Comparison of ENCODE assay signal across 28 cellular contexts in genomic region chr14:72045885-72046284, GRCh38.
"Had no signal": no experiment of that assay in that cellular context is flagged by ENCODE, and none has a peak within 500 bp of the region (broad histone marks: within the 10 kb centered on the region; RNA-seq: fewer than 3 reads in every experiment).

No MANE protein-coding gene starts in this region.

- ATAC-seq: effector memory CD8-positive, alpha-beta T cell; esophagus mucosa; foreskin keratinocyte; gastrocnemius medialis; gastroesophageal sphincter; heart left ventricle; heart right ventricle had no signal

- FAIRE-seq: colon, endometrium, endothelial cell of umbilical vein, frontal cortex had no signal

- DNase-seq: colonic mucosa; cortex of kidney; dermis blood vessel endothelial cell; dorsolateral prefrontal cortex; effector CD4-positive, alpha-beta T cell; effector CD8-positive, alpha-beta T cell; effector memory CD4-positive, alpha-beta T cell; effector memory CD8-positive, alpha-beta T cell; erythroblast; esophagus squamous epithelium; foreskin fibroblast; foreskin keratinocyte; foreskin melanocyte; gastrocnemius medialis; glutamatergic neuron; head of caudate nucleus; heart left ventricle; heart right ventricle had no signal

- H3K27ac Mint-ChIP-seq: dendritic cell treated with granulocyte-macrophage colony-stimulating factor and Interleukin-4, amounts not matched to agents 40 ng/mL and 50 ng/mL, for 4 days; effector memory CD8-positive, alpha-beta T cell had no signal

- H3K36me3 ChIP-seq: colonic mucosa, esophagus muscularis mucosa, esophagus squamous epithelium, gastrocnemius medialis, gastroesophageal sphincter, heart left ventricle, heart right ventricle had no signal

- H3K9me3 ChIP-seq: colonic mucosa, esophagus squamous epithelium, gastrocnemius medialis had no signal

- H3K4me3 Mint-ChIP-seq: dendritic cell treated with granulocyte-macrophage colony-stimulating factor and Interleukin-4, amounts not matched to agents 40 ng/mL and 50 ng/mL, for 4 days; effector memory CD8-positive, alpha-beta T cell had no signal

- H3K27me3 ChIP-seq: colonic mucosa, dorsolateral prefrontal cortex, esophagus muscularis mucosa, esophagus squamous epithelium, foreskin keratinocyte, gastrocnemius medialis, gastroesophageal sphincter, heart left ventricle, heart right ventricle had no signal

- H3K9me3 Mint-ChIP-seq: effector memory CD8-positive, alpha-beta T cell had no signal

- H3K4me3 ChIP-seq: colonic mucosa, coronary artery, dorsolateral prefrontal cortex, esophagus muscularis mucosa, esophagus squamous epithelium, gastrocnemius medialis, gastroesophageal sphincter, heart left ventricle, heart right ventricle had no signal

- H3K4me1 ChIP-seq: colonic mucosa, esophagus muscularis mucosa, esophagus squamous epithelium, foreskin keratinocyte, gastrocnemius medialis, gastroesophageal sphincter had no signal

- H3K27ac ChIP-seq: colonic mucosa, coronary artery, dorsolateral prefrontal cortex, epithelial cell of prostate, esophagus muscularis mucosa, esophagus squamous epithelium, foreskin keratinocyte, gastrocnemius medialis, gastroesophageal sphincter, heart left ventricle, heart right ventricle had no signal

- H3K27me3 Mint-ChIP-seq: dendritic cell treated with granulocyte-macrophage colony-stimulating factor and Interleukin-4, amounts not matched to agents 40 ng/mL and 50 ng/mL, for 4 days had no signal
